Comparison of ENCODE assay signal across 1 cellular context in the genomic region with DNA sequence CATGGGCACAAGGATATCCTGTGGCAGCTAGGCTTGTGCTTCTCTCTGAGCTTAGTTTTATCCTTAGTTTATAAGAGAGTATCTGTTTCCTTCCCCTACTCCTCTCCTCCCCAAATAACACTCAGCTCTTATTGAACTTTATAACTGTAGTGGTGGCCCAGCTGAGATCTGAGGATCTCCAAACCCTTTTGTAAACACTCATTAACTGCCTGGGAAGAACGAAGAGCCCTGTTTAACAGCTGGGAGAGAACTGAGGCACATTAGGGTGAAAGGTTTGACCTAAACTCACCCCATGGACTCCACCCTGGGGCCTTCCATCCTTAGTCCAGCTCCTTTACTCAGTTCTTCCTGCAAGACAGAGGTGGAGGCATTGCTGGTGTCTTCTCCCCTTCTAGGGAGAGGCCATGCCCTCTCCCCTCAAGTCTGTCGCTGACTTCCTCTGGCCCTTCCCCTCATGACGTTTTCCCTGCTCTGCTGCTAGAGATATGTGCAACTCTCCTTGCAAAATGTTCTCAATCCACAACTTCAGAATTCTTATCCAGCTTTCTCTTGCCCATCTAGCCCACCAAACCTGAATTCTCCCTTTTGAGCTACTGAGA.
A peak's percentile ranks its signal among the peaks of the same experiment; 100 is the strongest.
TF ChIP-seq lines count a peak whose summit lies in the region.

No MANE protein-coding gene starts in this region.

TF ChIP-seq in K562, 482 proteins besides CTCF, POLR2A, EP300 and RAD21 (continued from another document):
- TF ChIP-seq, protein P1, sequence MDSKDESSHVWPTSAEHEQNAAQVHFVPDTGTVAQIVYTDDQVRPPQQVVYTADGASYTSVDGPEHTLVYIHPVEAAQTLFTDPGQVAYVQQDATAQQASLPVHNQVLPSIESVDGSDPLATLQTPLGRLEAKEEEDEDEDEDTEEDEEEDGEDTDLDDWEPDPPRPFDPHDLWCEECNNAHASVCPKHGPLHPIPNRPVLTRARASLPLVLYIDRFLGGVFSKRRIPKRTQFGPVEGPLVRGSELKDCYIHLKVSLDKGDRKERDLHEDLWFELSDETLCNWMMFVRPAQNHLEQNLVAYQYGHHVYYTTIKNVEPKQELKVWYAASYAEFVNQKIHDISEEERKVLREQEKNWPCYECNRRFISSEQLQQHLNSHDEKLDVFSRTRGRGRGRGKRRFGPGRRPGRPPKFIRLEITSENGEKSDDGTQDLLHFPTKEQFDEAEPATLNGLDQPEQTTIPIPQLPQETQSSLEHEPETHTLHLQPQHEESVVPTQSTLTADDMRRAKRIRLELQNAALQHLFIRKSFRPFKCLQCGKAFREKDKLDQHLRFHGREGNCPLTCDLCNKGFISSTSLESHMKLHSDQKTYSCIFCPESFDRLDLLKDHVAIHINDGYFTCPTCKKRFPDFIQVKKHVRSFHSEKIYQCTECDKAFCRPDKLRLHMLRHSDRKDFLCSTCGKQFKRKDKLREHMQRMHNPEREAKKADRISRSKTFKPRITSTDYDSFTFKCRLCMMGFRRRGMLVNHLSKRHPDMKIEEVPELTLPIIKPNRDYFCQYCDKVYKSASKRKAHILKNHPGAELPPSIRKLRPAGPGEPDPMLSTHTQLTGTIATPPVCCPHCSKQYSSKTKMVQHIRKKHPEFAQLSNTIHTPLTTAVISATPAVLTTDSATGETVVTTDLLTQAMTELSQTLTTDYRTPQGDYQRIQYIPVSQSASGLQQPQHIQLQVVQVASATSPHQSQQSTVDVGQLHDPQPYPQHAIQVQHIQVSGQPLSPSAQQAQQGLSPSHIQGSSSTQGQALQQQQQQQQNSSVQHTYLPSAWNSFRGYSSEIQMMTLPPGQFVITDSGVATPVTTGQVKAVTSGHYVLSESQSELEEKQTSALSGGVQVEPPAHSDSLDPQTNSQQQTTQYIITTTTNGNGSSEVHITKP (IDR thresholded peaks at IDR 0.05; ENCODE audit: partially characterized antibody) = peak; percentile 25
- TF ChIP-seq CREB1 (IDR thresholded peaks at IDR 0.05) = peak; percentile 51; the same call in 1 of the 2 replicates
- TF ChIP-seq CREB1 (CRISPR knock-in tag; IDR thresholded peaks at IDR 0.05) = no peak
